In the genomic region with DNA sequence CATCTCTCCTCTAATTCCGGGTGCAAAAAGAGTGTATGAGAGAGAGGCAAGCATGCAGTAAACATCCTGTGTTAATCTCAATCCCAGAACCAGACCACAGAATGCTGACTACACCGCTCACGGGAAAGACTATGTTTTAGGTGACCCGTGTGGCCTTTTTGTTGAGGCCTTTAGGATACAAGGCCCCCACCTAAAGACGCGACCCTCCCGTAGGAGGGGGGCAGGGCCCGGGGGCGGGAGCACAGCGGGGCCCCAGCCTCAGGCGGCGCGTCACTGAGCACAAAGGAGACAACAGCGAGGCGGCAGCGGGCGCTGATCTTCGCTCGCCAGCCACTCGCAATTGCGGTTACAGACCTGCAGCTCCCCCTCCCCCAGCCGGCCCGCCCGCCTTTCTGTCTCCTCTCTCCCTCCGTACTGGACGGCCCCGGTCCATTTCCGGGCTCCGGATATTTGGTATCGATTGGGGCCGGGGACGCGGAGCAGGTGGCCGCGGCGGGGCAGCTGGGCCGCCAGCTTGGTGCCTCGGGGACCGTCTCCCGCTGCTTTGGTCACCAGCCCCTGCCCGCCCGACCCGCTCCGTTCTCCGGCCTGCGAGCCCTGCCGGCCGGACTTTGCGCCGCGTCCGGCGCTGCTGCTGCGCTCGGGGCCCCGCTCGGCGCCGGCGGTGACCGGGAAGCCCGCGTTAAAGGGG, we compare ENCODE assay signal across 1 cellular context.
TF ChIP-seq lines count a peak whose summit lies in the region.

Gene CCDC50 (plus strand): TSS at position 432 of the 691 bp plus-strand sequence. CDS start 281 bp downstream, outside the sequence.

TF ChIP-seq in K562, 482 proteins besides CTCF, POLR2A, EP300 and RAD21 (continued from another document and continues in another):
- TF ChIP-seq, protein P1, sequence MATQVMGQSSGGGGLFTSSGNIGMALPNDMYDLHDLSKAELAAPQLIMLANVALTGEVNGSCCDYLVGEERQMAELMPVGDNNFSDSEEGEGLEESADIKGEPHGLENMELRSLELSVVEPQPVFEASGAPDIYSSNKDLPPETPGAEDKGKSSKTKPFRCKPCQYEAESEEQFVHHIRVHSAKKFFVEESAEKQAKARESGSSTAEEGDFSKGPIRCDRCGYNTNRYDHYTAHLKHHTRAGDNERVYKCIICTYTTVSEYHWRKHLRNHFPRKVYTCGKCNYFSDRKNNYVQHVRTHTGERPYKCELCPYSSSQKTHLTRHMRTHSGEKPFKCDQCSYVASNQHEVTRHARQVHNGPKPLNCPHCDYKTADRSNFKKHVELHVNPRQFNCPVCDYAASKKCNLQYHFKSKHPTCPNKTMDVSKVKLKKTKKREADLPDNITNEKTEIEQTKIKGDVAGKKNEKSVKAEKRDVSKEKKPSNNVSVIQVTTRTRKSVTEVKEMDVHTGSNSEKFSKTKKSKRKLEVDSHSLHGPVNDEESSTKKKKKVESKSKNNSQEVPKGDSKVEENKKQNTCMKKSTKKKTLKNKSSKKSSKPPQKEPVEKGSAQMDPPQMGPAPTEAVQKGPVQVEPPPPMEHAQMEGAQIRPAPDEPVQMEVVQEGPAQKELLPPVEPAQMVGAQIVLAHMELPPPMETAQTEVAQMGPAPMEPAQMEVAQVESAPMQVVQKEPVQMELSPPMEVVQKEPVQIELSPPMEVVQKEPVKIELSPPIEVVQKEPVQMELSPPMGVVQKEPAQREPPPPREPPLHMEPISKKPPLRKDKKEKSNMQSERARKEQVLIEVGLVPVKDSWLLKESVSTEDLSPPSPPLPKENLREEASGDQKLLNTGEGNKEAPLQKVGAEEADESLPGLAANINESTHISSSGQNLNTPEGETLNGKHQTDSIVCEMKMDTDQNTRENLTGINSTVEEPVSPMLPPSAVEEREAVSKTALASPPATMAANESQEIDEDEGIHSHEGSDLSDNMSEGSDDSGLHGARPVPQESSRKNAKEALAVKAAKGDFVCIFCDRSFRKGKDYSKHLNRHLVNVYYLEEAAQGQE (CRISPR knock-in tag; IDR thresholded peaks at IDR 0.05; ENCODE audit: low read depth): no peak
- TF ChIP-seq FOXP1 (CRISPR knock-in tag; IDR thresholded peaks at IDR 0.05): 0 out of 2 replicates have a peak, but pooled peaks have one; percentile 30
- TF ChIP-seq ZNF143 (CRISPR knock-in tag; IDR thresholded peaks at IDR 0.05): no peak
- no peak for TF ChIP-seq ILK (tag; IDR thresholded peaks at IDR 0.05; ENCODE audit: borderline replicate concordance, low read depth)
- TF ChIP-seq TSC22D4 (tag; IDR thresholded peaks at IDR 0.05): no peak
- peak; percentile 60 for TF ChIP-seq PRDM10 (IDR thresholded peaks at IDR 0.05; ENCODE audit: partially characterized antibody)
- TF ChIP-seq PHF8 (IDR thresholded peaks at IDR 0.05; ENCODE audit: borderline replicate concordance, low read length): peak; percentile 72; the same call in 1 of the 2 replicates
- TF ChIP-seq MAZ (CRISPR knock-in tag; conservative IDR thresholded peaks at IDR 0.05 in 1 of 2, IDR thresholded peaks at IDR 0.05 in 1 of 2): peak; percentile 66 to 80; a peak in 3 of 4 replicates
- TF ChIP-seq, protein P2, sequence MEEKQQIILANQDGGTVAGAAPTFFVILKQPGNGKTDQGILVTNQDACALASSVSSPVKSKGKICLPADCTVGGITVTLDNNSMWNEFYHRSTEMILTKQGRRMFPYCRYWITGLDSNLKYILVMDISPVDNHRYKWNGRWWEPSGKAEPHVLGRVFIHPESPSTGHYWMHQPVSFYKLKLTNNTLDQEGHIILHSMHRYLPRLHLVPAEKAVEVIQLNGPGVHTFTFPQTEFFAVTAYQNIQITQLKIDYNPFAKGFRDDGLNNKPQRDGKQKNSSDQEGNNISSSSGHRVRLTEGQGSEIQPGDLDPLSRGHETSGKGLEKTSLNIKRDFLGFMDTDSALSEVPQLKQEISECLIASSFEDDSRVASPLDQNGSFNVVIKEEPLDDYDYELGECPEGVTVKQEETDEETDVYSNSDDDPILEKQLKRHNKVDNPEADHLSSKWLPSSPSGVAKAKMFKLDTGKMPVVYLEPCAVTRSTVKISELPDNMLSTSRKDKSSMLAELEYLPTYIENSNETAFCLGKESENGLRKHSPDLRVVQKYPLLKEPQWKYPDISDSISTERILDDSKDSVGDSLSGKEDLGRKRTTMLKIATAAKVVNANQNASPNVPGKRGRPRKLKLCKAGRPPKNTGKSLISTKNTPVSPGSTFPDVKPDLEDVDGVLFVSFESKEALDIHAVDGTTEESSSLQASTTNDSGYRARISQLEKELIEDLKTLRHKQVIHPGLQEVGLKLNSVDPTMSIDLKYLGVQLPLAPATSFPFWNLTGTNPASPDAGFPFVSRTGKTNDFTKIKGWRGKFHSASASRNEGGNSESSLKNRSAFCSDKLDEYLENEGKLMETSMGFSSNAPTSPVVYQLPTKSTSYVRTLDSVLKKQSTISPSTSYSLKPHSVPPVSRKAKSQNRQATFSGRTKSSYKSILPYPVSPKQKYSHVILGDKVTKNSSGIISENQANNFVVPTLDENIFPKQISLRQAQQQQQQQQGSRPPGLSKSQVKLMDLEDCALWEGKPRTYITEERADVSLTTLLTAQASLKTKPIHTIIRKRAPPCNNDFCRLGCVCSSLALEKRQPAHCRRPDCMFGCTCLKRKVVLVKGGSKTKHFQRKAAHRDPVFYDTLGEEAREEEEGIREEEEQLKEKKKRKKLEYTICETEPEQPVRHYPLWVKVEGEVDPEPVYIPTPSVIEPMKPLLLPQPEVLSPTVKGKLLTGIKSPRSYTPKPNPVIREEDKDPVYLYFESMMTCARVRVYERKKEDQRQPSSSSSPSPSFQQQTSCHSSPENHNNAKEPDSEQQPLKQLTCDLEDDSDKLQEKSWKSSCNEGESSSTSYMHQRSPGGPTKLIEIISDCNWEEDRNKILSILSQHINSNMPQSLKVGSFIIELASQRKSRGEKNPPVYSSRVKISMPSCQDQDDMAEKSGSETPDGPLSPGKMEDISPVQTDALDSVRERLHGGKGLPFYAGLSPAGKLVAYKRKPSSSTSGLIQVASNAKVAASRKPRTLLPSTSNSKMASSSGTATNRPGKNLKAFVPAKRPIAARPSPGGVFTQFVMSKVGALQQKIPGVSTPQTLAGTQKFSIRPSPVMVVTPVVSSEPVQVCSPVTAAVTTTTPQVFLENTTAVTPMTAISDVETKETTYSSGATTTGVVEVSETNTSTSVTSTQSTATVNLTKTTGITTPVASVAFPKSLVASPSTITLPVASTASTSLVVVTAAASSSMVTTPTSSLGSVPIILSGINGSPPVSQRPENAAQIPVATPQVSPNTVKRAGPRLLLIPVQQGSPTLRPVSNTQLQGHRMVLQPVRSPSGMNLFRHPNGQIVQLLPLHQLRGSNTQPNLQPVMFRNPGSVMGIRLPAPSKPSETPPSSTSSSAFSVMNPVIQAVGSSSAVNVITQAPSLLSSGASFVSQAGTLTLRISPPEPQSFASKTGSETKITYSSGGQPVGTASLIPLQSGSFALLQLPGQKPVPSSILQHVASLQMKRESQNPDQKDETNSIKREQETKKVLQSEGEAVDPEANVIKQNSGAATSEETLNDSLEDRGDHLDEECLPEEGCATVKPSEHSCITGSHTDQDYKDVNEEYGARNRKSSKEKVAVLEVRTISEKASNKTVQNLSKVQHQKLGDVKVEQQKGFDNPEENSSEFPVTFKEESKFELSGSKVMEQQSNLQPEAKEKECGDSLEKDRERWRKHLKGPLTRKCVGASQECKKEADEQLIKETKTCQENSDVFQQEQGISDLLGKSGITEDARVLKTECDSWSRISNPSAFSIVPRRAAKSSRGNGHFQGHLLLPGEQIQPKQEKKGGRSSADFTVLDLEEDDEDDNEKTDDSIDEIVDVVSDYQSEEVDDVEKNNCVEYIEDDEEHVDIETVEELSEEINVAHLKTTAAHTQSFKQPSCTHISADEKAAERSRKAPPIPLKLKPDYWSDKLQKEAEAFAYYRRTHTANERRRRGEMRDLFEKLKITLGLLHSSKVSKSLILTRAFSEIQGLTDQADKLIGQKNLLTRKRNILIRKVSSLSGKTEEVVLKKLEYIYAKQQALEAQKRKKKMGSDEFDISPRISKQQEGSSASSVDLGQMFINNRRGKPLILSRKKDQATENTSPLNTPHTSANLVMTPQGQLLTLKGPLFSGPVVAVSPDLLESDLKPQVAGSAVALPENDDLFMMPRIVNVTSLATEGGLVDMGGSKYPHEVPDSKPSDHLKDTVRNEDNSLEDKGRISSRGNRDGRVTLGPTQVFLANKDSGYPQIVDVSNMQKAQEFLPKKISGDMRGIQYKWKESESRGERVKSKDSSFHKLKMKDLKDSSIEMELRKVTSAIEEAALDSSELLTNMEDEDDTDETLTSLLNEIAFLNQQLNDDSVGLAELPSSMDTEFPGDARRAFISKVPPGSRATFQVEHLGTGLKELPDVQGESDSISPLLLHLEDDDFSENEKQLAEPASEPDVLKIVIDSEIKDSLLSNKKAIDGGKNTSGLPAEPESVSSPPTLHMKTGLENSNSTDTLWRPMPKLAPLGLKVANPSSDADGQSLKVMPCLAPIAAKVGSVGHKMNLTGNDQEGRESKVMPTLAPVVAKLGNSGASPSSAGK (IDR thresholded peaks at IDR 0.05): peak; percentile 33; the same call in 1 of the 2 replicates
- TF ChIP-seq, protein P3, sequence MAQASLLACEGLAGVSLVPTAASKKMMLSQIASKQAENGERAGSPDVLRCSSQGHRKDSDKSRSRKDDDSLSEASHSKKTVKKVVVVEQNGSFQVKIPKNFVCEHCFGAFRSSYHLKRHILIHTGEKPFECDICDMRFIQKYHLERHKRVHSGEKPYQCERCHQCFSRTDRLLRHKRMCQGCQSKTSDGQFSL (CRISPR knock-in tag; IDR thresholded peaks at IDR 0.05): no peak
- TF ChIP-seq, protein P3 (tag; IDR thresholded peaks at IDR 0.05): no peak
- TF ChIP-seq MEF2A (IDR thresholded peaks at IDR 0.05; ENCODE audit: control insufficient read depth, low read depth, low read length): no peak
- 0 out of 2 replicates have a peak, but pooled peaks have one; percentile 22 for TF ChIP-seq ZNF583 (CRISPR knock-in tag; IDR thresholded peaks at IDR 0.05)
- no peak for TF ChIP-seq SMAD2 (IDR thresholded peaks at IDR 0.05; ENCODE audit: low read depth, low read length)
- no peak for TF ChIP-seq SP2 (IDR thresholded peaks at IDR 0.05; ENCODE audit: extremely low read depth, low read depth, low read length, poor library complexity, severe bottlenecking)
- no peak for TF ChIP-seq ZNF609 (CRISPR knock-in tag; IDR thresholded peaks at IDR 0.05; ENCODE audit: borderline replicate concordance)
